18 cellular contexts compared by ENCODE assay signal in the genomic region with DNA sequence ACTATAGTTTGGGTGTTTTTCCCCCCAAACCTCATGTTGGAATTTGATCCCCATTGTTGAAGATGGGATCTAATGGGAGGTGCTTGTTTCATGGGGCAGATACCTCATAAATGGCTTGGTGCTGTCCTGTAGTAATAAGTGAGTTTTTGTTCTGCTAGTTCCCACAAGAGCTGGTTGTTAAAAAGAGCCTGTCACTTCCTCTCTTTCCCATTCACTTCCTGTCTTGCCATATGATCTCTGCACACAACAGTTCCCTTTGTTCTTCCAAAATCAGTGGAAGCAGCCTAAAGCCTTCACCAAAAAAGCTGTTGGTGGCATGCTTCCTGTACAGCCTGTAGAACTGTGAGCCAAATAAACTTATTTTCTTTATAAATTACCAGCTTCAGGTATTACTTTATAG.
DNase-seq lines count a peak whose midpoint lies in the region; FAIRE-seq and TF ChIP-seq lines count a peak whose summit lies in the region.
"Had no signal": no experiment of that assay in that cellular context is flagged by ENCODE, and none has a peak within 500 bp of the region (broad histone marks: within the 10 kb centered on the region; RNA-seq: fewer than 3 reads in every experiment).

No MANE protein-coding gene starts in this region.

- no peak overlapping the region for H3K27ac ChIP-seq in A673 (ENCODE audit: low read depth, low read length, poor library complexity, severe bottlenecking)
- H3K27ac ChIP-seq in endothelial cell of umbilical vein (ENCODE audit: insufficient read depth, low read depth, low read length) = no peak overlapping the region
- H3K27ac ChIP-seq: SJCRH30 had no signal

- DNase-seq in A673 (ENCODE audit: low spot score) = peak; percentile 2
- peak; percentile 2 for DNase-seq in EH (ENCODE audit: low read depth)
- DNase-seq in NCI-H69 (lab: John Stamatoyannopoulos, UW) = peak; percentile 1
- DNase-seq in endothelial cell of umbilical vein (ENCODE audit: low read depth, low spot score) = peak; percentile 5
- DNase-seq in D721Med (ENCODE audit: insufficient read length, low spot score) = no peak
- DNase-seq in G401 (ENCODE audit: low spot score) = no peak
- no peak for DNase-seq in stimulated activated naive CD4-positive, alpha-beta T cell (lab: John Stamatoyannopoulos, UW)
- DNase-seq: ACHN, DMS153, H9, IMR-90, NCI-H1105 treated with DMSO at 0.1 percent for 48 hours, NCI-H1694, NCI-H2081 treated with DMSO at 0.1 percent for 48 hours, NCI-H2227 treated with DMSO at 0.1 percent for 48 hours, NCI-H524, T-helper 17 cell had no signal

- TF ChIP-seq CTCF in A673 (conservative IDR thresholded peaks at IDR 0.05; ENCODE audit: low read depth, low read length) (no peak), endothelial cell of umbilical vein (IDR thresholded peaks at IDR 0.05; ENCODE audit: extremely low read depth in 1 of 2, insufficient read depth in 1 of 2, low read depth in 1 of 2, low read length in 2 of 2) (no peak), D721Med (IDR thresholded peaks at IDR 0.05; ENCODE audit: insufficient read depth, missing control alignments) (no peak)

- no peak overlapping the region for H3K4me2 ChIP-seq in endothelial cell of umbilical vein (ENCODE audit: insufficient read depth, low read length)

- H4K20me1 ChIP-seq in endothelial cell of umbilical vein (replicated peaks; ENCODE audit: control insufficient read depth, extremely low read depth, insufficient read depth, low read length) = no peaks in the 10 kb centered on the region

- no peaks in the 10 kb centered on the region for H3K79me2 ChIP-seq in endothelial cell of umbilical vein (ENCODE audit: control insufficient read depth, insufficient read depth, low read length)

- CTCF ChIA-PET in A673 (lab: Charles Lee) = no interaction called here
- CTCF ChIA-PET in endothelial cell of umbilical vein (lab: Charles Lee) = no interaction called here

- intact Hi-C loops in A673 (cut with micrococcal nuclease; ENCODE audit: unreplicated experiment) = no loop called here
- intact Hi-C loops in endothelial cell of umbilical vein (cut with micrococcal nuclease) = no loop called here

- H3K27me3 ChIP-seq in A673 (replicated peaks; ENCODE audit: insufficient read depth, low read depth, low read length, poor library complexity) (no peaks in the 10 kb centered on the region), endothelial cell of umbilical vein (ENCODE audit: control insufficient read depth in 2 of 2, insufficient read depth in 2 of 2, low read length in 2 of 2) (no peaks in the 10 kb centered on the region)
- H3K27me3 ChIP-seq: SJCRH30 had no signal

- FAIRE-seq in endothelial cell of umbilical vein (lab: Jason Lieb, UNC) = no peak
- no peak for FAIRE-seq in D721Med (lab: Jason Lieb, UNC)

- H3K4me1 ChIP-seq in A673 (ENCODE audit: insufficient read depth, low read length, poor library complexity, severe bottlenecking) (no peaks in the 10 kb centered on the region), endothelial cell of umbilical vein (ENCODE audit: control insufficient read depth, extremely low read depth, insufficient read depth, low read length) (no peaks in the 10 kb centered on the region)
- H3K4me1 ChIP-seq: SJCRH30 had no signal

- H3K36me3 ChIP-seq in A673 (ENCODE audit: insufficient read depth, low read length, poor library complexity, severe bottlenecking) = no peaks in the 10 kb centered on the region
- H3K36me3 ChIP-seq in endothelial cell of umbilical vein (ENCODE audit: control insufficient read depth in 2 of 2, extremely low read depth in 1 of 2, insufficient read depth in 2 of 2, low read length in 2 of 2) = no peaks in the 10 kb centered on the region
- H3K36me3 ChIP-seq: SJCRH30 had no signal

- no peak overlapping the region for H3K4me3 ChIP-seq in A673 (ENCODE audit: low read depth, low read length, poor library complexity, severe bottlenecking)
- no peak overlapping the region for H3K4me3 ChIP-seq in endothelial cell of umbilical vein (replicated peaks in 1 of 3; ENCODE audit: insufficient read depth in 1 of 3, low read depth in 1 of 3, low read length in 3 of 3)
- H3K4me3 ChIP-seq: SJCRH30 had no signal

- POLR2A ChIA-PET in A673 (lab: Charles Lee; ENCODE audit: low non-redundant PET) = no interaction called here
- POLR2A ChIA-PET in endothelial cell of umbilical vein (lab: Charles Lee) = no interaction called here

- dilution Hi-C loops in endothelial cell of umbilical vein (cut with MboI; ENCODE audit: extremely low pct_ligation_motif_present, low sequenced_read_pairs) = no loop called here

- peaks cover 4% of the 10 kb centered on the region for H3K9me3 ChIP-seq in A673 (ENCODE audit: low read depth, low read length, poor library complexity, severe bottlenecking)
- no peaks in the 10 kb centered on the region for H3K9me3 ChIP-seq in endothelial cell of umbilical vein (replicated peaks; ENCODE audit: control insufficient read depth, insufficient read depth, low read length)
- H3K9me3 ChIP-seq: SJCRH30 had no signal

- no peak for TF ChIP-seq POLR2A in endothelial cell of umbilical vein (IDR thresholded peaks at IDR 0.05; ENCODE audit: low read depth, low read length)

- no peak overlapping the region for H3K9ac ChIP-seq in endothelial cell of umbilical vein (replicated peaks; ENCODE audit: extremely low read depth, insufficient read depth, low read length)

- in situ Hi-C loops in G401 (cut with HindIII; ENCODE audit: low sequenced_read_pairs) = no loop called here

- H2AFZ ChIP-seq in endothelial cell of umbilical vein (ENCODE audit: low read depth, low read length) = no peak overlapping the region

- H3K9me1 ChIP-seq in endothelial cell of umbilical vein (replicated peaks; ENCODE audit: control insufficient read depth, extremely low read depth, insufficient read depth, low read length) = no peaks in the 10 kb centered on the region

- no TSS peak for BruUV-seq in A673 (replicated peaks; lab: Mats Ljungman, UMichigan)
- no TSS peak for BruUV-seq in endothelial cell of umbilical vein (replicated peaks; lab: Mats Ljungman, UMichigan)

TF ChIP-seq in endothelial cell of umbilical vein, 7 proteins besides CTCF, POLR2A, EP300 and RAD21:
- no peak for TF ChIP-seq FOS (IDR thresholded peaks at IDR 0.05; ENCODE audit: borderline replicate concordance, insufficient read depth, low read length)
- TF ChIP-seq, protein P1, sequence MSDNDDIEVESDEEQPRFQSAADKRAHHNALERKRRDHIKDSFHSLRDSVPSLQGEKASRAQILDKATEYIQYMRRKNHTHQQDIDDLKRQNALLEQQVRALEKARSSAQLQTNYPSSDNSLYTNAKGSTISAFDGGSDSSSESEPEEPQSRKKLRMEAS (IDR thresholded peaks at IDR 0.05; ENCODE audit: insufficient read depth, insufficient read length) = no peak
- no peak for TF ChIP-seq EZH2 (IDR thresholded peaks at IDR 0.05; ENCODE audit: borderline replicate concordance, low read depth, low read length, severe bottlenecking)
- TF ChIP-seq MYC (IDR thresholded peaks at IDR 0.05; ENCODE audit: low read depth, low read length) = no peak
- no peak for TF ChIP-seq GATA2 (IDR thresholded peaks at IDR 0.05; ENCODE audit: insufficient read depth, insufficient read length, low read depth, low read length)
- no peak for TF ChIP-seq JUN (IDR thresholded peaks at IDR 0.05; ENCODE audit: borderline replicate concordance, insufficient read depth, insufficient read length, low read depth)
- TF ChIP-seq POLR2AphosphoS5 (IDR thresholded peaks at IDR 0.05; ENCODE audit: insufficient read depth, low read depth, low read length) = no peak

Comparison
In these comparisons a context has a peak if more than half of its experiments do, and no peak if none do; other contexts are left out.
1. DNase-seq: peak in A673 (single experiment), EH (single experiment), NCI-H69 (single experiment) and endothelial cell of umbilical vein (single experiment); none in D721Med (single experiment), G401 (single experiment) and stimulated activated naive CD4-positive, alpha-beta T cell (0 of 6).